ENCODE assay signal across 11 cellular contexts in the genomic region with DNA sequence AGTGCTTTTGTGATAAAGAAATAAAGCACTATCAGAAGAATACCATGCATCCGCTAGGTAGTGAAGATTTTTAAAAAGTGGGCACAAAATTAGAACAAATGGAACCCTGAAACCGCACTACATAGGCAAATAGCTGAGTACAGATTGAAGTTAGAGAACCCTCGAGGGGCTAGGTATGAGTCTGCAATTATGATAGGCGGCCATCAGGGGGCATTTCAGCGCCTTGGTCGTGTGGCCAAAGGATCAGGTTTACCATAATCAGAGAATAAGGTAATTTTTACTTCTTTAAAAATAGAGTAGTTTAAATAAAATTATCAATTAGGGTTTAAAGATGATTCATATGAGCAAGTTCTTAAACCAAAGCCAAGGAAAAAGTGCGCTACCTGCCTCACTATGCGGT.
DNase-seq lines count a peak whose midpoint lies in the region; ATAC-seq and TF ChIP-seq lines count a peak whose summit lies in the region.
"Had no signal": no experiment of that assay in that cellular context is flagged by ENCODE, and none has a peak within 500 bp of the region (broad histone marks: within the 10 kb centered on the region; RNA-seq: fewer than 3 reads in every experiment).

No MANE protein-coding gene starts in this region.

- no peaks in the 10 kb centered on the region for H3K9me2 ChIP-seq in SU-DHL-6 (replicated peaks; ENCODE audit: insufficient read depth, low read length)
- no peaks in the 10 kb centered on the region for H3K9me2 ChIP-seq in hepatocyte (replicated peaks; ENCODE audit: insufficient read depth)

- no peak overlapping the region for H3K4me3 Mint-ChIP-seq in natural killer cell
- no peak overlapping the region for H3K4me3 Mint-ChIP-seq in natural killer cell treated with Interleukin-12 subunit alpha and Interleukin-12 subunit beta and Interleukin-15 and Interleukin-18, amount 100 ng/mL, for 72 hours

- ATAC-seq in natural killer cell (peak in 1 of 3 donors; percentile 50), GM18858 (IDR thresholded peaks at IDR 0.05; ENCODE audit: unreplicated experiment) (no peak), HG02588 (IDR thresholded peaks at IDR 0.05; ENCODE audit: unreplicated experiment) (no peak)
- ATAC-seq in natural killer cell treated with Interleukin-12 subunit alpha and Interleukin-12 subunit beta and Interleukin-15 and Interleukin-18, amount 100 ng/mL, for 72 hours: no peak

- H3K4me2 ChIP-seq in SU-DHL-6 (ENCODE audit: low read depth, low read length, poor library complexity, severe bottlenecking) (no peak overlapping the region), hepatocyte (no peak overlapping the region)

- no peak overlapping the region for H2AFZ ChIP-seq in SU-DHL-6 (ENCODE audit: low read depth, low read length, severe bottlenecking)
- H2AFZ ChIP-seq in hepatocyte: no peak overlapping the region
- H2AFZ ChIP-seq: parathyroid adenoma had no signal

- no peak overlapping the region for H3K9ac ChIP-seq in SU-DHL-6 (ENCODE audit: low read length)
- H3K9ac ChIP-seq: parathyroid adenoma had no signal

- H3K27me3 Mint-ChIP-seq in natural killer cell (ENCODE audit: low read depth in 2 of 2): peaks cover 7 to 13% of the 10 kb centered on the region in 2 donors
- peaks cover 18 to 32% of the 10 kb centered on the region in 2 donors for H3K27me3 Mint-ChIP-seq in natural killer cell treated with Interleukin-12 subunit alpha and Interleukin-12 subunit beta and Interleukin-15 and Interleukin-18, amount 100 ng/mL, for 72 hours

- H3K79me2 ChIP-seq in SU-DHL-6 (ENCODE audit: insufficient read depth, low read length) (no peaks in the 10 kb centered on the region), hepatocyte (no peaks in the 10 kb centered on the region)
- H3K79me2 ChIP-seq: parathyroid adenoma had no signal

- DNase-seq in natural killer cell (no peak), hepatocyte (ENCODE audit: low spot score) (no peak), activated gamma-delta T cell (lab: John Stamatoyannopoulos, UW) (no peak), NCI-H2171 (lab: John Stamatoyannopoulos, UW) (no peak)
- no peak for DNase-seq in natural killer cell treated with Interleukin-12 subunit alpha and Interleukin-12 subunit beta and Interleukin-15 and Interleukin-18, amount 100 ng/mL, for 72 hours (ENCODE audit: low spot score)
- DNase-seq: NCI-H510A, substantia nigra had no signal

- H3K9me3 Mint-ChIP-seq in natural killer cell: no peaks in the 10 kb centered on the region
- no peaks in the 10 kb centered on the region for H3K9me3 Mint-ChIP-seq in natural killer cell treated with Interleukin-12 subunit alpha and Interleukin-12 subunit beta and Interleukin-15 and Interleukin-18, amount 100 ng/mL, for 72 hours

- H3K27ac ChIP-seq in SU-DHL-6 (ENCODE audit: low read depth, low read length) (no peak overlapping the region), hepatocyte (no peak overlapping the region)
- H3K27ac ChIP-seq: parathyroid adenoma had no signal

- intact Hi-C loops in natural killer cell (cut with micrococcal nuclease): loop anchor here (1.0 kb wide), 1 partner anchor 410 kb away; no protein-coding TSS in a partner anchor

- 73% methylated on average over 8 of the region's 8 CpGs for WGBS in hepatocyte (ENCODE audit: low lambda C conversion rate, missing lambda C conversion rate)

- TF ChIP-seq CTCF in natural killer cell (IDR thresholded peaks at IDR 0.05): peak; percentile 55
- peak; percentile 60 for TF ChIP-seq CTCF in SU-DHL-6 (IDR thresholded peaks at IDR 0.05; ENCODE audit: insufficient read depth, low read length, poor library complexity, severe bottlenecking)
- TF ChIP-seq CTCF in hepatocyte (IDR thresholded peaks at IDR 0.05; ENCODE audit: poor library complexity): peak; percentile 16

- H4K20me1 ChIP-seq in SU-DHL-6 (ENCODE audit: low read depth, low read length): no peaks in the 10 kb centered on the region
- no peaks in the 10 kb centered on the region for H4K20me1 ChIP-seq in hepatocyte (ENCODE audit: insufficient read depth, poor library complexity, severe bottlenecking)

- H3K4me3 ChIP-seq in SU-DHL-6 (ENCODE audit: insufficient read depth, low read length, poor library complexity, severe bottlenecking) (no peak overlapping the region), hepatocyte (no peak overlapping the region)

- H3K36me3 ChIP-seq in SU-DHL-6 (ENCODE audit: low read length) (no peaks in the 10 kb centered on the region), hepatocyte (replicated peaks; ENCODE audit: insufficient read depth, low read depth) (no peaks in the 10 kb centered on the region)

- H3K36me3 Mint-ChIP-seq in natural killer cell: no peaks in the 10 kb centered on the region
- H3K36me3 Mint-ChIP-seq in natural killer cell treated with Interleukin-12 subunit alpha and Interleukin-12 subunit beta and Interleukin-15 and Interleukin-18, amount 100 ng/mL, for 72 hours: no peaks in the 10 kb centered on the region

- H3K4me1 Mint-ChIP-seq in natural killer cell: no peaks in the 10 kb centered on the region
- H3K4me1 Mint-ChIP-seq in natural killer cell treated with Interleukin-12 subunit alpha and Interleukin-12 subunit beta and Interleukin-15 and Interleukin-18, amount 100 ng/mL, for 72 hours (ENCODE audit: low read depth in 2 of 2): no peaks in the 10 kb centered on the region

- H3K4me1 ChIP-seq in hepatocyte (ENCODE audit: insufficient read depth): peaks cover 5% of the 10 kb centered on the region
- H3K4me1 ChIP-seq: parathyroid adenoma had no signal

- H3K27ac Mint-ChIP-seq in natural killer cell: no peak overlapping the region
- H3K27ac Mint-ChIP-seq in natural killer cell treated with Interleukin-12 subunit alpha and Interleukin-12 subunit beta and Interleukin-15 and Interleukin-18, amount 100 ng/mL, for 72 hours: no peak overlapping the region

- H3K27me3 ChIP-seq in SU-DHL-6 (ENCODE audit: low read length): no peaks in the 10 kb centered on the region
- H3K27me3 ChIP-seq in hepatocyte: no peaks in the 10 kb centered on the region

- no peaks in the 10 kb centered on the region for H3K9me3 ChIP-seq in SU-DHL-6 (ENCODE audit: insufficient read depth, low read length)
- no peaks in the 10 kb centered on the region for H3K9me3 ChIP-seq in hepatocyte (ENCODE audit: low read depth)

- H3F3A ChIP-seq in SU-DHL-6 (ENCODE audit: insufficient read depth): no peaks in the 10 kb centered on the region
